25 cellular contexts compared by ENCODE assay signal in genomic region chrX:12241026-12241425, GRCh38.
"Had no signal": no experiment of that assay in that cellular context is flagged by ENCODE, and none has a peak within 500 bp of the region (broad histone marks: within the 10 kb centered on the region; RNA-seq: fewer than 3 reads in every experiment).

No MANE protein-coding gene starts in this region.

- H3K4me3 ChIP-seq: body of pancreas, hepatocyte, left ventricle myocardium inferior, right lobe of liver, tibial nerve had no signal

- DNase-seq: activated CD4-positive, alpha-beta memory T cell treated with anti-CD3 and anti-CD28 coated beads for 36 hours; activated CD4-positive, alpha-beta T cell treated with anti-CD3 and anti-CD28 coated beads for 4 hours; activated CD4-positive, CD25-positive, alpha-beta regulatory T cell; activated effector memory CD4-positive, alpha-beta T cell treated with anti-CD3 and anti-CD28 coated beads, Interleukin-2, amount 50 U/mL, for 16 hours; activated naive CD4-positive, alpha-beta T cell treated with anti-CD3 and anti-CD28 coated beads, Interleukin-2, amount 50 U/mL, for 16 hours; activated naive CD8-positive, alpha-beta T cell treated with anti-CD3 and anti-CD28 coated beads, Interleukin-2, amount 50 U/mL, for 24 hours; activated T-cell treated with anti-CD3 and anti-CD28 coated beads, Interleukin-2, amount 50 U/mL, for 48 hours; body of pancreas; central memory CD4-positive, alpha-beta T cell; dermis blood vessel endothelial cell; effector CD8-positive, alpha-beta T cell; erythroblast; glutamatergic neuron; immature natural killer cell; left ventricle myocardium inferior; naive thymus-derived CD4-positive, alpha-beta T cell; occipital lobe; posterior cingulate gyrus; right lobe of liver; small intestine; stimulated activated CD4-positive, alpha-beta T cell treated with anti-CD3 and anti-CD28 coated beads, Interleukin-2, amount 100 ng/mL, for 24 hours; stimulated activated naive CD8-positive, alpha-beta T cell treated with anti-CD3 and anti-CD28 coated beads, Interleukin-15, amount 100 ng/mL, for 72 hours; T-helper 9 cell had no signal
